Comparison of ENCODE assay signal across 24 cellular contexts in the genomic region with DNA sequence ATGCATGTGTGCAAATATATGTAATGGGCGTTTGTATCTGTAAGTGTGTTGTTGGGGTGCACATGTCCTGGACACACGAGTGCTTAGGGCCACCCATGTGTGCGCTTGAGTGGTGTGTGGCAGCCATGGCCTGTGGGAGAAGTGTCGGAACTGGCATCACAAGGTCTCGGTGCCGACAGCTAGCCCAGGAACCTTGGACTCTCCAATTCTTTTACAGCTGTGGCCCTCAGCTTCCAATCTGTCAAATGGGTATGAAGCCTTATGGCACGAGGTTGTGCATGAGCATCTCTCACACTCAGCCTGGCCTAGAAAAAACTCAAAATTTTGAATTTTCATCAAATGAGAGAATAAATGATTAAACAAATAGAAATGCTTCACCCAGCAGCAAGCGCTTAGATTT. TPM values are rescaled to one million over a fixed set of nuclear protein-coding genes. Genes with fewer than 3 reads are reported as not detected.
DNase-seq lines count a peak whose midpoint lies in the region; ATAC-seq, FAIRE-seq and TF ChIP-seq lines count a peak whose summit lies in the region.
"Had no signal": no experiment of that assay in that cellular context is flagged by ENCODE, and none has a peak within 500 bp of the region (broad histone marks: within the 10 kb centered on the region; RNA-seq: fewer than 3 reads in every experiment).

No MANE protein-coding gene starts in this region.

- H3K27ac ChIP-seq in PC-3 (ENCODE audit: low read length): no peak overlapping the region
- H3K27ac ChIP-seq: BLaER1 treated with 17β-estradiol and CSF1 and Interleukin-3, amounts not matched to agents 10 nM and 100 nM; GM23248; parathyroid adenoma had no signal

- no peaks in the 10 kb centered on the region for H4K20me1 ChIP-seq in PC-3 (ENCODE audit: low read length)
- H4K20me1 ChIP-seq: BLaER1 treated with 17β-estradiol and CSF1 and Interleukin-3, amounts not matched to agents 10 nM and 100 nM had no signal

- H3K36me3 ChIP-seq in PC-3 (ENCODE audit: low read depth, low read length): no peaks in the 10 kb centered on the region
- H3K36me3 ChIP-seq: BLaER1 treated with 17β-estradiol and CSF1 and Interleukin-3, amounts not matched to agents 10 nM and 100 nM had no signal

- H3K4me1 Mint-ChIP-seq in brain: peaks cover 62% of the 10 kb centered on the region
- H3K4me1 Mint-ChIP-seq: activated CD4-positive, alpha-beta memory T cell treated with anti-CD3 and anti-CD28 coated beads, Interleukin-2, amount 10 ng/mL, durations not matched to agents 7 days and 5 days had no signal

- no peaks in the 10 kb centered on the region for H3F3A ChIP-seq in PC-3 (ENCODE audit: low read length, unreplicated experiment)

- no peaks in the 10 kb centered on the region for H3K27me3 Mint-ChIP-seq in brain

- no peaks in the 10 kb centered on the region for H3K4me1 ChIP-seq in PC-3 (ENCODE audit: insufficient read depth, low read length)
- H3K4me1 ChIP-seq: Caco-2, parathyroid adenoma had no signal

- BruUV-seq in PC-3 (replicated peaks; lab: Mats Ljungman, UMichigan): no TSS peak

- H3K27me3 ChIP-seq in PC-3 (ENCODE audit: low read length): no peaks in the 10 kb centered on the region
- H3K27me3 ChIP-seq: BLaER1 treated with 17β-estradiol and CSF1 and Interleukin-3, amounts not matched to agents 10 nM and 100 nM had no signal

- H3K36me3 Mint-ChIP-seq in brain: no peaks in the 10 kb centered on the region

- H3K27ac Mint-ChIP-seq in brain: peak overlapping the region; percentile 74 to 96 (median 91)
- H3K27ac Mint-ChIP-seq: activated CD4-positive, alpha-beta memory T cell treated with anti-CD3 and anti-CD28 coated beads, Interleukin-2, amount 10 ng/mL, durations not matched to agents 7 days and 5 days; naive thymus-derived CD8-positive, alpha-beta T cell had no signal

- TF ChIP-seq CTCF in brain (conservative IDR thresholded peaks at IDR 0.05) (no peak), PC-3 (conservative IDR thresholded peaks at IDR 0.05; ENCODE audit: low read depth, low read length) (no peak)

- no peak for ATAC-seq in GM21390 (IDR thresholded peaks at IDR 0.05; ENCODE audit: unreplicated experiment)
- no peak for ATAC-seq in PC-3
- no peak for ATAC-seq in GM19467 (IDR thresholded peaks at IDR 0.05; ENCODE audit: unreplicated experiment)
- ATAC-seq: esophagus mucosa; naive thymus-derived CD8-positive, alpha-beta T cell had no signal

- no peak overlapping the region for H3K9ac ChIP-seq in PC-3 (ENCODE audit: low read length)
- H3K9ac ChIP-seq: BLaER1 treated with 17β-estradiol and CSF1 and Interleukin-3, amounts not matched to agents 10 nM and 100 nM; GM23248; parathyroid adenoma had no signal

- H2AFZ ChIP-seq in PC-3 (ENCODE audit: low read length): no peak overlapping the region
- H2AFZ ChIP-seq: GM23248 had no signal

- H3K4me3 ChIP-seq in iPS-11a (ENCODE audit: low read depth, low read length) (peak overlapping the region; percentile 59), PC-3 (ENCODE audit: low read length) (no peak overlapping the region)
- H3K4me3 ChIP-seq: BLaER1 treated with 17β-estradiol and CSF1 and Interleukin-3, amounts not matched to agents 10 nM and 100 nM; GM23248 had no signal

- no peak for DNase-seq in HTR-8/SVneo (ENCODE audit: insufficient read length, low spot score)
- peak; percentile 48 for DNase-seq in posterior vena cava (ENCODE audit: low spot score)
- no peak for DNase-seq in PC-3
- no peak for DNase-seq in NCI-H2081 treated with DMSO at 0.1 percent for 48 hours (lab: John Stamatoyannopoulos, UW)
- DNase-seq: ACHN; activated CD4-positive, alpha-beta memory T cell treated with anti-CD3 and anti-CD28 coated beads, Interleukin-2, amount 10 ng/mL, durations not matched to agents 7 days and 5 days; activated gamma-delta T cell; activated T-cell treated with anti-CD3 and anti-CD28 coated beads for 4 hours; Caco-2; effector CD4-positive, alpha-beta T cell; KBM-7; NCI-H1436 treated with DMSO at 0.1 percent for 48 hours; stimulated activated CD8-positive, alpha-beta memory T cell treated with anti-CD3 and anti-CD28 coated beads, Interleukin-4, amount 100 ng/mL, for 48 hours; T1000 had no signal

- POLR2A ChIA-PET in PC-3 (lab: Charles Lee; ENCODE audit: unreplicated experiment): no interaction called here

- peak; percentile 9 for FAIRE-seq in HTR-8/SVneo (lab: Jason Lieb, UNC)

- H3K9me3 ChIP-seq in PC-3 (ENCODE audit: low read length): no peaks in the 10 kb centered on the region

- H3K79me2 ChIP-seq in PC-3 (ENCODE audit: low read length): no peaks in the 10 kb centered on the region
- H3K79me2 ChIP-seq: parathyroid adenoma had no signal

- no peaks in the 10 kb centered on the region for H3K9me2 ChIP-seq in PC-3 (replicated peaks; ENCODE audit: low read length)

- intact Hi-C loops in posterior vena cava (cut with DNase I) (no loop called here), PC-3 (cut with micrococcal nuclease) (no loop called here)

- CTCF ChIA-PET in PC-3 (lab: Charles Lee): no interaction called here

- peaks cover 5 to 14% (median 12%) of the 10 kb centered on the region in 5 experiments for H3K9me3 Mint-ChIP-seq in brain

- H3K4me3 Mint-ChIP-seq in brain: peak overlapping the region; percentile 61 to 81 (median 77)
- H3K4me3 Mint-ChIP-seq: activated CD4-positive, alpha-beta memory T cell treated with anti-CD3 and anti-CD28 coated beads, Interleukin-2, amount 10 ng/mL, durations not matched to agents 7 days and 5 days; naive thymus-derived CD8-positive, alpha-beta T cell had no signal

- no peak overlapping the region for H3K4me2 ChIP-seq in PC-3 (ENCODE audit: low read length)
- H3K4me2 ChIP-seq: BLaER1 treated with 17β-estradiol and CSF1 and Interleukin-3, amounts not matched to agents 10 nM and 100 nM had no signal

RNA-seq across cellular contexts. Expression of gene SPDEF, which starts 42.0 kb away (rescaled TPM):
- not detected for polyA plus RNA-seq in brain (ENCODE audit: insufficient read depth, low read depth, low replicate concordance)
- total RNA-seq in posterior vena cava: not detected
- total RNA-seq in PC-3 (2014; rRNA removed): 190 and 205 TPM in 2 replicates
- total RNA-seq: activated CD4-positive, alpha-beta memory T cell treated with anti-CD3 and anti-CD28 coated beads, Interleukin-2, amount 10 ng/mL, durations not matched to agents 7 days and 5 days; GM23248; naive thymus-derived CD8-positive, alpha-beta T cell; Right ventricle myocardium inferior had no signal
- polyA plus RNA-seq: GM23248; naive thymus-derived CD8-positive, alpha-beta T cell had no signal

RNA-seq across cellular contexts. Expression of gene PACSIN1, which starts 48.2 kb away (rescaled TPM):
- 73.8 TPM for polyA plus RNA-seq in brain (ENCODE audit: insufficient read depth, low read depth, low replicate concordance)
- under 1 TPM in 1 of 2 donors, not detected in 1; 0.09 TPM for total RNA-seq in posterior vena cava
- 2.3 and 3.5 TPM in 2 replicates for total RNA-seq in PC-3 (2014; rRNA removed)
- total RNA-seq: esophagus mucosa, GM23248 had no signal
- polyA plus RNA-seq: GM23248 had no signal

Comparison
In these comparisons a context has a peak if more than half of its experiments do, and no peak if none do; other contexts are left out.
1. RNA of gene SPDEF, which starts 42.0 kb away (total RNA-seq): 190 to 205 TPM in PC-3; not detected in posterior vena cava; every median in the first group is over 100 times any median in the second.